In the genomic region with DNA sequence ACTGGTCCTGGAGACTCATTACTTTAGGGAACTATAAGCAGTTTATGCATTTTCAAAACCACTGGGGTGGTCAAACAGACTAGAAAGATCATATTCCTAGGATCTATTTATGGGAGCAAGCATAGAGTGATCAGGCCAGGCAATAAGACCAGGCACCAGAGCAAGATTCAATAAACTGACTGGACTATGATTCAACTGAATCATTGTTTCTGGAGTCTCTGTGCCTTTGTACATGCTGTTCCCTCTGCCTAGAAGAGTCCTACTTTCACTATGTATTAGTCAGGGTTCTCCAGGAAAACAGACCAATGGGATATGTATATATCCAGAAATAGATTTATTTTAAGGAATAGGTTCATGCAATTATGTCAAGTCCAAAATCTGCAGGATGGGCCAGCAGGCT, we compare ENCODE assay signal across 41 cellular contexts.
"Had no signal": no experiment of that assay in that cellular context is flagged by ENCODE, and none has a peak within 500 bp of the region (broad histone marks: within the 10 kb centered on the region; RNA-seq: fewer than 3 reads in every experiment).

No MANE protein-coding gene starts in this region.

- H3K36me3 Mint-ChIP-seq: activated naive CD4-positive, alpha-beta T cell treated with anti-CD3 and anti-CD28 coated beads, Interleukin-2, amount 10 ng/mL, durations not matched to agents 7 days and 5 days; activated naive CD4-positive, alpha-beta T cell treated with anti-CD3 and anti-CD28 coated beads, Interleukin-2, amount 50 U/mL, for 24 hours; activated naive CD4-positive, alpha-beta T cell treated with anti-CD3 and anti-CD28 coated beads, Interleukin-2, amount 50 U/mL, for 72 hours; activated naive CD8-positive, alpha-beta T cell; activated naive CD8-positive, alpha-beta T cell treated with anti-CD3 and anti-CD28 coated beads for 36 hours; activated naive CD8-positive, alpha-beta T cell treated with anti-CD3 and anti-CD28 coated beads, Interleukin-2, amount 10 ng/mL, durations not matched to agents 7 days and 5 days; brain had no signal

- H3K9me3 ChIP-seq: adrenal gland, ascending aorta, body of pancreas, breast epithelium had no signal

- H3K36me3 ChIP-seq: adrenal gland, ascending aorta, brain microvascular endothelial cell, breast epithelium, cardiac muscle cell had no signal

- H3K27ac ChIP-seq: adrenal gland, ascending aorta, body of pancreas, brain microvascular endothelial cell, breast epithelium, cardiac muscle cell had no signal

- H3K4me3 ChIP-seq: adrenal gland, ascending aorta, body of pancreas, breast epithelium, cardiac muscle cell had no signal

- FAIRE-seq: astrocyte, bronchial epithelial cell had no signal

- H3K27me3 ChIP-seq: adrenal gland, ascending aorta, body of pancreas, brain microvascular endothelial cell, breast epithelium, cardiac muscle cell had no signal

- H3K4me3 Mint-ChIP-seq: activated naive CD4-positive, alpha-beta T cell treated with anti-CD3 and anti-CD28 coated beads for 36 hours; activated naive CD4-positive, alpha-beta T cell treated with anti-CD3 and anti-CD28 coated beads, Interleukin-2, amount 10 ng/mL, durations not matched to agents 7 days and 5 days; activated naive CD4-positive, alpha-beta T cell treated with anti-CD3 and anti-CD28 coated beads, Interleukin-2, amount 50 U/mL, for 24 hours; activated naive CD8-positive, alpha-beta T cell; activated naive CD8-positive, alpha-beta T cell treated with anti-CD3 and anti-CD28 coated beads for 36 hours; activated naive CD8-positive, alpha-beta T cell treated with anti-CD3 and anti-CD28 coated beads, Interleukin-2, amount 10 ng/mL, durations not matched to agents 7 days and 5 days; activated naive CD8-positive, alpha-beta T cell treated with anti-CD3 and anti-CD28 coated beads, Interleukin-2, amount 50 U/mL, for 24 hours; activated T-cell treated with anti-CD3 and anti-CD28 coated beads, Interleukin-2, amount 50 U/mL, for 24 hours; activated T-cell treated with anti-CD3 and anti-CD28 coated beads, Interleukin-2, amount 50 U/mL, for 4 hours; activated T-cell treated with anti-CD3 and anti-CD28 coated beads, Interleukin-2, amount 50 U/mL, for 72 hours; activated T-helper 1 cell treated with anti-CD3 and anti-CD28 coated beads, Interleukin-12 subunit alpha, Interleukin-12 subunit beta, Interleukin-2, Interleukin-4 antibody, amounts not matched to agents 30 ng/mL and 10 ng/mL and 1 ng/mL, durations not matched to agents 14 hours and 24 hours and 36 hours; activated T-helper 17 cell treated with anti-CD3 and anti-CD28 coated beads, Interleukin-2, amount 50 U/mL, for 72 hours; brain; central memory CD8-positive, alpha-beta T cell had no signal

- H3K4me1 Mint-ChIP-seq: activated T-helper 17 cell treated with anti-CD3 and anti-CD28 coated beads, Interleukin-2, amount 50 U/mL, for 72 hours had no signal

- H3K4me1 ChIP-seq: ascending aorta, breast epithelium had no signal

- ATAC-seq: activated naive CD4-positive, alpha-beta T cell treated with anti-CD3 and anti-CD28 coated beads, Interleukin-2, amount 50 U/mL, for 72 hours; activated naive CD8-positive, alpha-beta T cell treated with anti-CD3 and anti-CD28 coated beads, Interleukin-2, amount 50 U/mL, for 24 hours; activated T-cell treated with anti-CD3 and anti-CD28 coated beads, Interleukin-2, amount 50 U/mL, for 4 hours; activated T-cell treated with anti-CD3 and anti-CD28 coated beads, Interleukin-2, amount 50 U/mL, for 72 hours; activated T-helper 17 cell treated with anti-CD3 and anti-CD28 coated beads, Interleukin-2, amount 50 U/mL, for 72 hours; body of pancreas had no signal

- DNase-seq: activated effector memory CD4-positive, alpha-beta T cell treated with anti-CD3 and anti-CD28 coated beads, Interleukin-2, amount 50 U/mL, for 16 hours; activated effector memory CD4-positive, alpha-beta T cell treated with Interleukin-2 at 50 U/mL for 16 hours; activated gamma-delta T cell; activated gamma-delta T cell treated with Interleukin-2 at 50 U/mL for 16 hours; activated naive CD4-positive, alpha-beta T cell; activated naive CD4-positive, alpha-beta T cell treated with anti-CD3 and anti-CD28 coated beads for 36 hours; activated naive CD4-positive, alpha-beta T cell treated with anti-CD3 and anti-CD28 coated beads, Interleukin-2, amount 10 ng/mL, durations not matched to agents 7 days and 5 days; activated naive CD4-positive, alpha-beta T cell treated with anti-CD3 and anti-CD28 coated beads, Interleukin-2, amount 50 U/mL, for 16 hours; activated naive CD4-positive, alpha-beta T cell treated with Interleukin-2 at 50 U/mL for 16 hours; activated naive CD8-positive, alpha-beta T cell treated with anti-CD3 and anti-CD28 coated beads for 36 hours; activated naive CD8-positive, alpha-beta T cell treated with anti-CD3 and anti-CD28 coated beads, Interleukin-2, amount 10 ng/mL, durations not matched to agents 7 days and 5 days; activated naive CD8-positive, alpha-beta T cell treated with anti-CD3 and anti-CD28 coated beads, Interleukin-2, amount 50 U/mL, for 24 hours; activated T-cell treated with anti-CD3 and anti-CD28 coated beads for 4 hours; activated T-cell treated with anti-CD3 and anti-CD28 coated beads, Interleukin-2, amount 50 U/mL, for 1 hour; activated T-cell treated with anti-CD3 and anti-CD28 coated beads, Interleukin-2, amount 50 U/mL, for 24 hours; activated T-cell treated with anti-CD3 and anti-CD28 coated beads, Interleukin-2, amount 50 U/mL, for 4 hours; activated T-cell treated with anti-CD3 and anti-CD28 coated beads, Interleukin-2, amount 50 U/mL, for 48 hours; activated T-cell treated with anti-CD3 and anti-CD28 coated beads, Interleukin-2, amount 50 U/mL, for 72 hours; adrenal gland; amniotic stem cell; amygdala; anterior cingulate cortex; aorta; body of pancreas; brain microvascular endothelial cell; caudate nucleus; central memory CD4-positive, alpha-beta T cell; cerebellar nuclear complex had no signal

- H3K9me3 Mint-ChIP-seq: activated naive CD4-positive, alpha-beta T cell treated with anti-CD3 and anti-CD28 coated beads for 36 hours; activated naive CD4-positive, alpha-beta T cell treated with anti-CD3 and anti-CD28 coated beads, Interleukin-2, amount 10 ng/mL, durations not matched to agents 7 days and 5 days; activated naive CD4-positive, alpha-beta T cell treated with anti-CD3 and anti-CD28 coated beads, Interleukin-2, amount 50 U/mL, for 24 hours; activated naive CD4-positive, alpha-beta T cell treated with anti-CD3 and anti-CD28 coated beads, Interleukin-2, amount 50 U/mL, for 72 hours; activated naive CD8-positive, alpha-beta T cell treated with anti-CD3 and anti-CD28 coated beads for 36 hours; activated naive CD8-positive, alpha-beta T cell treated with anti-CD3 and anti-CD28 coated beads, Interleukin-2, amount 10 ng/mL, durations not matched to agents 7 days and 5 days; activated naive CD8-positive, alpha-beta T cell treated with anti-CD3 and anti-CD28 coated beads, Interleukin-2, amount 50 U/mL, for 24 hours; activated T-cell treated with anti-CD3 and anti-CD28 coated beads, Interleukin-2, amount 50 U/mL, for 24 hours; activated T-cell treated with anti-CD3 and anti-CD28 coated beads, Interleukin-2, amount 50 U/mL, for 4 hours; activated T-cell treated with anti-CD3 and anti-CD28 coated beads, Interleukin-2, amount 50 U/mL, for 72 hours; activated T-helper 1 cell treated with anti-CD3 and anti-CD28 coated beads, Interleukin-12 subunit alpha, Interleukin-12 subunit beta, Interleukin-2, Interleukin-4 antibody, amounts not matched to agents 30 ng/mL and 10 ng/mL and 1 ng/mL, durations not matched to agents 14 hours and 24 hours and 36 hours; activated T-helper 2 cell treated with anti-CD3 and anti-CD28 coated beads, Interferon-gamma antibody, Interleukin-2, Interleukin-4, amounts not matched to agents 10 μg/mL and 5 μg/mL and 100 μg/mL, durations not matched to agents 14 hours and 24 hours and 36 hours; central memory CD8-positive, alpha-beta T cell had no signal

- H3K27ac Mint-ChIP-seq: activated naive CD4-positive, alpha-beta T cell treated with anti-CD3 and anti-CD28 coated beads for 36 hours; activated naive CD4-positive, alpha-beta T cell treated with anti-CD3 and anti-CD28 coated beads, Interleukin-2, amount 10 ng/mL, durations not matched to agents 7 days and 5 days; activated naive CD4-positive, alpha-beta T cell treated with anti-CD3 and anti-CD28 coated beads, Interleukin-2, amount 50 U/mL, for 24 hours; activated naive CD4-positive, alpha-beta T cell treated with anti-CD3 and anti-CD28 coated beads, Interleukin-2, amount 50 U/mL, for 72 hours; activated naive CD8-positive, alpha-beta T cell; activated naive CD8-positive, alpha-beta T cell treated with anti-CD3 and anti-CD28 coated beads for 36 hours; activated naive CD8-positive, alpha-beta T cell treated with anti-CD3 and anti-CD28 coated beads, Interleukin-2, amount 10 ng/mL, durations not matched to agents 7 days and 5 days; activated naive CD8-positive, alpha-beta T cell treated with anti-CD3 and anti-CD28 coated beads, Interleukin-2, amount 50 U/mL, for 24 hours; activated T-cell treated with anti-CD3 and anti-CD28 coated beads, Interleukin-2, amount 50 U/mL, for 24 hours; activated T-cell treated with anti-CD3 and anti-CD28 coated beads, Interleukin-2, amount 50 U/mL, for 72 hours; activated T-helper 1 cell treated with anti-CD3 and anti-CD28 coated beads, Interleukin-12 subunit alpha, Interleukin-12 subunit beta, Interleukin-2, Interleukin-4 antibody, amounts not matched to agents 30 ng/mL and 10 ng/mL and 1 ng/mL, durations not matched to agents 14 hours and 24 hours and 36 hours; activated T-helper 17 cell treated with anti-CD3 and anti-CD28 coated beads, Interleukin-2, amount 50 U/mL, for 72 hours; activated T-helper 2 cell treated with anti-CD3 and anti-CD28 coated beads, Interferon-gamma antibody, Interleukin-2, Interleukin-4, amounts not matched to agents 10 μg/mL and 5 μg/mL and 100 μg/mL, durations not matched to agents 14 hours and 24 hours and 36 hours; brain had no signal
